In genomic region chr4:113410686-113411085, GRCh38 we compare ENCODE assay signal across 27 cellular contexts.
"Had no signal": no experiment of that assay in that cellular context is flagged by ENCODE, and none has a peak within 500 bp of the region (broad histone marks: within the 10 kb centered on the region; RNA-seq: fewer than 3 reads in every experiment).

No MANE protein-coding gene starts in this region.

- H3K27me3 ChIP-seq: brain microvascular endothelial cell, SJCRH30 had no signal

- H3K27ac Mint-ChIP-seq: activated CD4-positive, alpha-beta memory T cell treated with anti-CD3 and anti-CD28 coated beads for 36 hours; activated CD4-positive, alpha-beta T cell treated with anti-CD3 and anti-CD28 coated beads, Interleukin-2, amount 10 ng/mL, durations not matched to agents 7 days and 5 days; activated naive CD8-positive, alpha-beta T cell treated with anti-CD3 and anti-CD28 coated beads for 36 hours; activated T-helper 1 cell treated with anti-CD3 and anti-CD28 coated beads, Interleukin-12 subunit alpha, Interleukin-12 subunit beta, Interleukin-2, Interleukin-4 antibody, amounts not matched to agents 30 ng/mL and 10 ng/mL and 1 ng/mL, durations not matched to agents 14 hours and 24 hours and 36 hours had no signal

- ATAC-seq: activated T-cell treated with anti-CD3 and anti-CD28 coated beads, Interleukin-2, amount 50 U/mL, for 4 hours; Panc1 had no signal

- H3K4me3 Mint-ChIP-seq: activated CD4-positive, alpha-beta memory T cell treated with anti-CD3 and anti-CD28 coated beads for 36 hours; activated CD4-positive, alpha-beta T cell treated with anti-CD3 and anti-CD28 coated beads, Interleukin-2, amount 10 ng/mL, durations not matched to agents 7 days and 5 days; activated naive CD8-positive, alpha-beta T cell treated with anti-CD3 and anti-CD28 coated beads for 36 hours; activated T-cell treated with anti-CD3 and anti-CD28 coated beads, Interleukin-2, amount 50 U/mL, for 4 hours; activated T-helper 1 cell treated with anti-CD3 and anti-CD28 coated beads, Interleukin-12 subunit alpha, Interleukin-12 subunit beta, Interleukin-2, Interleukin-4 antibody, amounts not matched to agents 30 ng/mL and 10 ng/mL and 1 ng/mL, durations not matched to agents 14 hours and 24 hours and 36 hours; central memory CD8-positive, alpha-beta T cell had no signal

- H3K9me3 Mint-ChIP-seq: activated CD4-positive, alpha-beta memory T cell treated with anti-CD3 and anti-CD28 coated beads for 36 hours; activated CD4-positive, alpha-beta T cell treated with anti-CD3 and anti-CD28 coated beads, Interleukin-2, amount 10 ng/mL, durations not matched to agents 7 days and 5 days; activated T-cell treated with anti-CD3 and anti-CD28 coated beads, Interleukin-2, amount 50 U/mL, for 4 hours; activated T-helper 1 cell treated with anti-CD3 and anti-CD28 coated beads, Interleukin-12 subunit alpha, Interleukin-12 subunit beta, Interleukin-2, Interleukin-4 antibody, amounts not matched to agents 30 ng/mL and 10 ng/mL and 1 ng/mL, durations not matched to agents 14 hours and 24 hours and 36 hours; central memory CD8-positive, alpha-beta T cell had no signal

- H3K4me3 ChIP-seq: SJCRH30, SK-N-MC had no signal

- H3K36me3 Mint-ChIP-seq: activated CD4-positive, alpha-beta memory T cell treated with anti-CD3 and anti-CD28 coated beads for 36 hours; activated naive CD8-positive, alpha-beta T cell treated with anti-CD3 and anti-CD28 coated beads for 36 hours had no signal

- H3K4me1 Mint-ChIP-seq: central memory CD8-positive, alpha-beta T cell had no signal

- H3K27ac ChIP-seq: brain microvascular endothelial cell, SJCRH30, SK-N-MC had no signal

- DNase-seq: activated CD4-positive, alpha-beta memory T cell treated with anti-CD3 and anti-CD28 coated beads for 36 hours; activated CD4-positive, alpha-beta T cell treated with anti-CD3 and anti-CD28 coated beads, Interleukin-2, amount 10 ng/mL, durations not matched to agents 7 days and 5 days; activated CD8-positive, alpha-beta memory T cell treated with anti-CD3 and anti-CD28 coated beads, Interleukin-2, amount 50 U/mL, for 4 hours; activated effector memory CD4-positive, alpha-beta T cell treated with anti-CD3 and anti-CD28 coated beads, Interleukin-2, amount 50 U/mL, for 16 hours; activated naive CD4-positive, alpha-beta T cell; activated naive CD4-positive, alpha-beta T cell treated with anti-CD3 and anti-CD28 coated beads, Interleukin-2, amount 50 U/mL, for 16 hours; activated naive CD8-positive, alpha-beta T cell treated with anti-CD3 and anti-CD28 coated beads for 36 hours; activated T-cell treated with anti-CD3 and anti-CD28 coated beads for 4 hours; activated T-cell treated with anti-CD3 and anti-CD28 coated beads, Interleukin-2, amount 50 U/mL, for 4 hours; amniotic stem cell; brain microvascular endothelial cell; NCI-H1048; NCI-H1105 treated with DMSO at 0.1 percent for 48 hours; NCI-H1436; NCI-H1694; NCI-H1930; NCI-H2081 treated with DMSO at 0.1 percent for 48 hours; NCI-H345; NCI-H510A; NCI-H526; NCI-H748 treated with DMSO at 0.1 percent for 48 hours; SHP77; SJCRH30 had no signal

- H3K4me1 ChIP-seq: SJCRH30 had no signal

- H3K9me3 ChIP-seq: SJCRH30 had no signal

- H3K36me3 ChIP-seq: brain microvascular endothelial cell, SJCRH30 had no signal

- H3K27me3 Mint-ChIP-seq: activated CD4-positive, alpha-beta memory T cell treated with anti-CD3 and anti-CD28 coated beads for 36 hours had no signal
